37 cellular contexts compared by ENCODE assay signal in genomic region chr3:37391679-37392078, GRCh38.
DNase-seq lines count a peak whose midpoint lies in the region; ATAC-seq, FAIRE-seq and TF ChIP-seq lines count a peak whose summit lies in the region.
"Had no signal": no experiment of that assay in that cellular context is flagged by ENCODE, and none has a peak within 500 bp of the region (broad histone marks: within the 10 kb centered on the region; RNA-seq: fewer than 3 reads in every experiment).

No MANE protein-coding gene starts in this region.

- H3K9me3 Mint-ChIP-seq in activated T-helper 1 cell treated with anti-CD3 and anti-CD28 coated beads, Interleukin-12 subunit alpha, Interleukin-12 subunit beta, Interleukin-2, Interleukin-4 antibody, amounts not matched to agents 30 ng/mL and 10 ng/mL and 1 ng/mL, durations not matched to agents 14 hours and 24 hours and 36 hours = no peaks in the 10 kb centered on the region

- no peak overlapping the region for H3K9ac ChIP-seq in HepG2 (ENCODE audit: insufficient read depth, low read depth, low read length)
- H3K9ac ChIP-seq in K562 (ENCODE audit: insufficient read depth in 1 of 2, low read depth in 2 of 2, low read length in 2 of 2) = no peak overlapping the region
- H3K9ac ChIP-seq: BLaER1; BLaER1 treated with 17β-estradiol and CSF1 and Interleukin-3, amounts not matched to agents 10 nM and 100 nM had no signal

- H3K27ac ChIP-seq in HepG2 (ENCODE audit: extremely low read length, insufficient read depth, low read length) (no peak overlapping the region), right lobe of liver (no peak overlapping the region), K562 (ENCODE audit: extremely low read depth, low read depth, low read length) (no peak overlapping the region), left lung (no peak overlapping the region), thyroid gland (no peak overlapping the region)
- H3K27ac ChIP-seq: 22Rv1; A549; BLaER1; BLaER1 treated with 17β-estradiol and CSF1 and Interleukin-3, amounts not matched to agents 10 nM and 100 nM; C4-2B had no signal

- no peak overlapping the region for H2AFZ ChIP-seq in HepG2 (ENCODE audit: low read length)
- H2AFZ ChIP-seq in K562 (ENCODE audit: low read depth, low read length) = no peak overlapping the region

- POLR2A ChIA-PET in HepG2 (lab: Yijun Ruan, JAX) (no interaction called here), K562 (lab: Yijun Ruan, JAX) (no interaction called here)

- WGBS in HepG2 (ENCODE audit: low lambda C conversion rate) = 71% methylated on average over 1 of the region's 1 CpG
- WGBS in right lobe of liver (ENCODE audit: insufficient coverage, low coverage, low lambda C conversion rate, missing lambda C conversion rate) = 100% methylated on average over 1 of the region's 1 CpG
- WGBS in K562 (ENCODE audit: insufficient coverage, low coverage, missing lambda C conversion rate) = 25% methylated on average over 1 of the region's 1 CpG
- WGBS in thyroid gland, 2 donors = 83 to 94% methylated on average over 1 of the region's 1 CpG

- CTCF ChIA-PET in HepG2 (lab: Yijun Ruan, JAX; ENCODE audit: low intra/inter-chr PET ratio, low total read pairs) = no interaction called here
- CTCF ChIA-PET in K562 (lab: Yijun Ruan, JAX; ENCODE audit: low intra/inter-chr PET ratio) = no interaction called here

- H3K4me1 ChIP-seq in HepG2 (ENCODE audit: insufficient read depth, low read length) (no peaks in the 10 kb centered on the region), right lobe of liver (no peaks in the 10 kb centered on the region), K562 (replicated peaks in 1 of 2; ENCODE audit: control insufficient read depth in 2 of 2, insufficient read depth in 2 of 2, low read length in 2 of 2) (no peaks in the 10 kb centered on the region; a peak in 1 of 5 replicates), left lung (peaks cover 0 to 9% of the 10 kb centered on the region in 2 donors), thyroid gland (peaks cover 0 to 11% of the 10 kb centered on the region in 2 donors)
- H3K4me1 ChIP-seq: A549, BE2C, BLaER1, Caco-2 had no signal

- H3K27me3 Mint-ChIP-seq in activated T-helper 1 cell treated with anti-CD3 and anti-CD28 coated beads, Interleukin-12 subunit alpha, Interleukin-12 subunit beta, Interleukin-2, Interleukin-4 antibody, amounts not matched to agents 30 ng/mL and 10 ng/mL and 1 ng/mL, durations not matched to agents 14 hours and 24 hours and 36 hours (ENCODE audit: insufficient read depth) = no peaks in the 10 kb centered on the region
- H3K27me3 Mint-ChIP-seq: B cell; CD4-positive, alpha-beta memory T cell; CD4-positive, alpha-beta T cell; CD4-positive, CD25-positive, alpha-beta regulatory T cell had no signal

- H3K27ac Mint-ChIP-seq in activated T-helper 1 cell treated with anti-CD3 and anti-CD28 coated beads, Interleukin-12 subunit alpha, Interleukin-12 subunit beta, Interleukin-2, Interleukin-4 antibody, amounts not matched to agents 30 ng/mL and 10 ng/mL and 1 ng/mL, durations not matched to agents 14 hours and 24 hours and 36 hours = no peak overlapping the region
- H3K27ac Mint-ChIP-seq: B cell; CD4-positive, alpha-beta memory T cell; CD4-positive, alpha-beta T cell; CD4-positive, CD25-positive, alpha-beta regulatory T cell; CD8-positive, alpha-beta T cell had no signal

- no peaks in the 10 kb centered on the region for H3K27me3 ChIP-seq in HepG2 (ENCODE audit: control insufficient read depth in 1 of 2, insufficient read depth in 2 of 2, low read length in 2 of 2)
- no peaks in the 10 kb centered on the region for H3K27me3 ChIP-seq in right lobe of liver
- H3K27me3 ChIP-seq in K562 (ENCODE audit: control insufficient read depth in 2 of 2, insufficient read depth in 2 of 2, low read length in 2 of 2) = no peaks in the 10 kb centered on the region
- no peaks in the 10 kb centered on the region for H3K27me3 ChIP-seq in left lung
- no peaks in the 10 kb centered on the region for H3K27me3 ChIP-seq in thyroid gland
- H3K27me3 ChIP-seq: BE2C; BLaER1; BLaER1 treated with 17β-estradiol and CSF1 and Interleukin-3, amounts not matched to agents 10 nM and 100 nM had no signal

- BruUV-seq in HepG2 (replicated peaks; lab: Mats Ljungman, UMichigan) (no TSS peak), K562 (replicated peaks; lab: Mats Ljungman, UMichigan) (no TSS peak)

- H4K20me1 ChIP-seq in HepG2 (ENCODE audit: insufficient read depth, low read length) (no peaks in the 10 kb centered on the region), K562 (replicated peaks; ENCODE audit: control insufficient read depth, insufficient read depth, low read length) (no peaks in the 10 kb centered on the region)
- H4K20me1 ChIP-seq: BLaER1; BLaER1 treated with 17β-estradiol and CSF1 and Interleukin-3, amounts not matched to agents 10 nM and 100 nM had no signal

- FAIRE-seq in HepG2 (lab: Jason Lieb, UNC) (no peak), K562 (lab: Jason Lieb, UNC) (no peak)
- FAIRE-seq: A204.1, A549, D721Med had no signal

- no peaks in the 10 kb centered on the region for H3K9me1 ChIP-seq in K562 (ENCODE audit: control insufficient read depth, insufficient read depth, low read length)

- H3K36me3 ChIP-seq in HepG2 (replicated peaks in 1 of 2; ENCODE audit: control insufficient read depth in 1 of 2, insufficient read depth in 2 of 2, low read length in 2 of 2) = peaks cover 9 to 25% of the 10 kb centered on the region in 2 experiments; a peak in 4 of 5 replicates
- H3K36me3 ChIP-seq in right lobe of liver = peaks cover 0 to 4% (median 0%) of the 10 kb centered on the region in 4 donors
- peaks cover 21% of the 10 kb centered on the region; the same call in 1 of the 3 replicates for H3K36me3 ChIP-seq in K562 (ENCODE audit: control insufficient read depth, insufficient read depth, low read length)
- peaks cover 0 to 24% of the 10 kb centered on the region in 2 donors for H3K36me3 ChIP-seq in left lung
- H3K36me3 ChIP-seq in thyroid gland = no peaks in the 10 kb centered on the region
- H3K36me3 ChIP-seq: BE2C had no signal

- no peak for ATAC-seq in HepG2
- ATAC-seq in right lobe of liver = no peak
- ATAC-seq in K562 = no peak
- ATAC-seq in left lung = peak; percentile 51
- ATAC-seq: A549; CD8-positive, alpha-beta T cell had no signal

- no peak for TF ChIP-seq POLR2A in HepG2 (IDR thresholded peaks at IDR 0.05; ENCODE audit: insufficient read depth in 1 of 2, low read depth in 2 of 2, low read length in 2 of 2)
- no peak for TF ChIP-seq POLR2A in right lobe of liver (IDR thresholded peaks at IDR 0.05)
- no peak for TF ChIP-seq POLR2A in K562 (conservative IDR thresholded peaks at IDR 0.05)
- TF ChIP-seq POLR2A in thyroid gland (IDR thresholded peaks at IDR 0.05) = no peak

- no peak for TF ChIP-seq CTCF in HepG2 (CRISPR knock-in tag; IDR thresholded peaks at IDR 0.05)
- no peak for TF ChIP-seq CTCF in right lobe of liver (IDR thresholded peaks at IDR 0.05)
- TF ChIP-seq CTCF in K562 (IDR thresholded peaks at IDR 0.05 in 2 of 3, conservative IDR thresholded peaks at IDR 0.05 in 1 of 3; ENCODE audit: insufficient read depth in 2 of 3, low read depth in 1 of 3, low read length in 3 of 3) = no peak
- no peak for TF ChIP-seq CTCF in left lung (IDR thresholded peaks at IDR 0.05)
- TF ChIP-seq CTCF in thyroid gland (IDR thresholded peaks at IDR 0.05) = no peak

- intact Hi-C loops in HepG2 (cut with micrococcal nuclease; ENCODE audit: unreplicated experiment) = no loop called here
- intact Hi-C loops in right lobe of liver (cut with DNase I) = no loop called here
- intact Hi-C loops in K562 (cut with micrococcal nuclease) = no loop called here
- intact Hi-C loops in left lung (cut with DNase I) = no loop called here
- intact Hi-C loops in thyroid gland (cut with DNase I) = no loop called here
- intact Hi-C loops in activated T-helper 1 cell treated with anti-CD3 and anti-CD28 coated beads, Interleukin-12 subunit alpha, Interleukin-12 subunit beta, Interleukin-2, Interleukin-4 antibody, amounts not matched to agents 30 ng/mL and 10 ng/mL and 1 ng/mL, durations not matched to agents 14 hours and 24 hours and 36 hours (cut with micrococcal nuclease) = no loop called here

- H3K4me3 ChIP-seq in HepG2 (replicated peaks in 1 of 3; ENCODE audit: insufficient read depth in 1 of 3, low read depth in 2 of 3, low read length in 3 of 3) (no peak overlapping the region), right lobe of liver (no peak overlapping the region), K562 (no peak overlapping the region), left lung (no peak overlapping the region), thyroid gland (replicated peaks in 1 of 3) (no peak overlapping the region)
- H3K4me3 ChIP-seq: A549; BLaER1; BLaER1 treated with 17β-estradiol and CSF1 and Interleukin-3, amounts not matched to agents 10 nM and 100 nM had no signal

- DNase-seq in HepG2 (ENCODE audit: low spot score) = no peak
- no peak for DNase-seq in right lobe of liver
- no peak for DNase-seq in K562 (ENCODE audit: extremely low read depth in 1 of 4, low spot score in 3 of 4)
- no peak for DNase-seq in left lung
- peak; percentile 26 to 31 for DNase-seq in thyroid gland
- DNase-seq in cerebellar nuclear complex (lab: John Stamatoyannopoulos, UW) = no peak
- no peak for DNase-seq in HPDE6-E6E7 (ENCODE audit: extremely low spot score)
- no peak for DNase-seq in activated T-helper 1 cell treated with anti-CD3 and anti-CD28 coated beads, Interleukin-12 subunit alpha, Interleukin-12 subunit beta, Interleukin-2, Interleukin-4 antibody, amounts not matched to agents 30 ng/mL and 10 ng/mL and 1 ng/mL, durations not matched to agents 14 hours and 24 hours and 36 hours (ENCODE audit: low spot score)
- DNase-seq: 8988T; ACHN; AML-193; BE2C; C1 segment of cervical spinal cord; Caco-2; Calu3; CD4-positive, alpha-beta memory T cell; CD4-positive, alpha-beta T cell; CD4-positive, CD25-positive, alpha-beta regulatory T cell; CD8-positive, alpha-beta memory T cell; CD8-positive, alpha-beta T cell; COR-L47; DMS 273 treated with DMSO at 0.1 percent for 48 hours; DMS153; DMS53; DMS79; DMS79 treated with DMSO at 0.1 percent for 48 hours; DND-41; EL had no signal

- H3K36me3 Mint-ChIP-seq in activated T-helper 1 cell treated with anti-CD3 and anti-CD28 coated beads, Interleukin-12 subunit alpha, Interleukin-12 subunit beta, Interleukin-2, Interleukin-4 antibody, amounts not matched to agents 30 ng/mL and 10 ng/mL and 1 ng/mL, durations not matched to agents 14 hours and 24 hours and 36 hours (ENCODE audit: low read depth) = peaks cover 36% of the 10 kb centered on the region

- TF ChIP-seq RAD21 in HepG2 (CRISPR knock-in tag; IDR thresholded peaks at IDR 0.05) (no peak), K562 (CRISPR knock-in tag; conservative IDR thresholded peaks at IDR 0.05 in 1 of 2, IDR thresholded peaks at IDR 0.05 in 1 of 2) (no peak)

- TF ChIP-seq EP300 in HepG2 (IDR thresholded peaks at IDR 0.05; ENCODE audit: low read depth in 2 of 2, low read length in 2 of 2) = no peak
- no peak for TF ChIP-seq EP300 in HepG2 (CRISPR knock-in tag; IDR thresholded peaks at IDR 0.05; ENCODE audit: borderline replicate concordance)
- no peak for TF ChIP-seq EP300 in K562 (IDR thresholded peaks at IDR 0.05; ENCODE audit: low read length)

- H3K9me3 ChIP-seq in HepG2 (ENCODE audit: low read length) (no peaks in the 10 kb centered on the region), right lobe of liver (no peaks in the 10 kb centered on the region), K562 (replicated peaks; ENCODE audit: control insufficient read depth, insufficient read depth, low read depth, low read length) (no peaks in the 10 kb centered on the region), left lung (no peaks in the 10 kb centered on the region), thyroid gland (no peaks in the 10 kb centered on the region)
- H3K9me3 ChIP-seq: A549, BE2C, BLaER1, Caco-2 had no signal

- in situ Hi-C loops in HepG2 (cut with HindIII; ENCODE audit: extremely low pct_ligation_motif_present, low pct_unique_long_range_greater_than_20kb) = no loop called here
- in situ Hi-C loops in K562 (cut with MboI) = no loop called here

- no peak overlapping the region for H3K4me3 Mint-ChIP-seq in activated T-helper 1 cell treated with anti-CD3 and anti-CD28 coated beads, Interleukin-12 subunit alpha, Interleukin-12 subunit beta, Interleukin-2, Interleukin-4 antibody, amounts not matched to agents 30 ng/mL and 10 ng/mL and 1 ng/mL, durations not matched to agents 14 hours and 24 hours and 36 hours
- H3K4me3 Mint-ChIP-seq: B cell; CD14-positive monocyte; CD4-positive, alpha-beta memory T cell; CD4-positive, alpha-beta T cell; CD4-positive, CD25-positive, alpha-beta regulatory T cell; CD8-positive, alpha-beta memory T cell; CD8-positive, alpha-beta T cell had no signal

- no peaks in the 10 kb centered on the region for H3K79me2 ChIP-seq in HepG2 (ENCODE audit: insufficient read depth, low read length)
- no peaks in the 10 kb centered on the region for H3K79me2 ChIP-seq in K562 (ENCODE audit: control insufficient read depth, insufficient read depth, low read length)

- H3K4me1 Mint-ChIP-seq in activated T-helper 1 cell treated with anti-CD3 and anti-CD28 coated beads, Interleukin-12 subunit alpha, Interleukin-12 subunit beta, Interleukin-2, Interleukin-4 antibody, amounts not matched to agents 30 ng/mL and 10 ng/mL and 1 ng/mL, durations not matched to agents 14 hours and 24 hours and 36 hours (ENCODE audit: low read depth) = no peaks in the 10 kb centered on the region

- H3K4me2 ChIP-seq in HepG2 (ENCODE audit: low read depth, low read length) (no peak overlapping the region), K562 (ENCODE audit: insufficient read depth, low read length) (no peak overlapping the region)
- H3K4me2 ChIP-seq: A549; BLaER1; BLaER1 treated with 17β-estradiol and CSF1 and Interleukin-3, amounts not matched to agents 10 nM and 100 nM had no signal

Comparison
In these comparisons a context has a peak if more than half of its experiments do, and no peak if none do; other contexts are left out.
1. DNase-seq: peak in thyroid gland (2 of 2); none in HepG2 (single experiment), right lobe of liver (0 of 3), K562 (0 of 4), left lung (0 of 2), cerebellar nuclear complex (0 of 2), HPDE6-E6E7 (single experiment) and activated T-helper 1 cell treated with anti-CD3 and anti-CD28 coated beads, Interleukin-12 subunit alpha, Interleukin-12 subunit beta, Interleukin-2, Interleukin-4 antibody, amounts not matched to agents 30 ng/mL and 10 ng/mL and 1 ng/mL, durations not matched to agents 14 hours and 24 hours and 36 hours (single experiment).
2. Of the 241 proteins assayed by ChIP-seq in both HepG2 and K562: peak only in HepG2: ZBTB33; only in K562: FOSL1; in both: none; in neither: 239.